ENCODE assay signal across 18 cellular contexts in genomic region chr20:24694727-24695528, GRCh38.
DNase-seq lines count a peak whose midpoint lies in the region; ATAC-seq and TF ChIP-seq lines count a peak whose summit lies in the region.
"Had no signal": no experiment of that assay in that cellular context is flagged by ENCODE, and none has a peak within 500 bp of the region (broad histone marks: within the 10 kb centered on the region; RNA-seq: fewer than 3 reads in every experiment).

No MANE protein-coding gene starts in this region.

- no peaks in the 10 kb centered on the region for H3K9me2 ChIP-seq in GM23248 (ENCODE audit: insufficient read depth)

- H3K9ac ChIP-seq in GM23248, result no peak overlapping the region
- H3K9ac ChIP-seq: KMS-11 had no signal

- H4K20me1 ChIP-seq in GM23248 (ENCODE audit: insufficient read depth), result no peaks in the 10 kb centered on the region

- H3K27me3 ChIP-seq in GM23248 (replicated peaks; ENCODE audit: insufficient read depth) (peaks cover 13% of the 10 kb centered on the region), adrenal gland (no peaks in the 10 kb centered on the region), right lobe of liver (no peaks in the 10 kb centered on the region), testis (no peaks in the 10 kb centered on the region)
- H3K27me3 ChIP-seq: SJCRH30 had no signal

- intact Hi-C loops in adrenal gland (cut with DNase I), result no loop called here
- intact Hi-C loops in right lobe of liver (cut with DNase I), result no loop called here
- intact Hi-C loops in testis (cut with DNase I; ENCODE audit: low total_unique reads), result no loop called here

- H3K4me1 ChIP-seq in GM23248 (ENCODE audit: insufficient read depth), result 0 out of 2 replicates have a peak, but pooled peaks cover 9% of the 10 kb centered on the region
- peaks cover 0 to 5% of the 10 kb centered on the region in 2 donors for H3K4me1 ChIP-seq in adrenal gland (replicated peaks in 1 of 2)
- no peaks in the 10 kb centered on the region for H3K4me1 ChIP-seq in right lobe of liver
- H3K4me1 ChIP-seq in testis, result peaks cover 14% of the 10 kb centered on the region
- H3K4me1 ChIP-seq: lower lobe of right lung, SJCRH30 had no signal

- TF ChIP-seq POLR2A in adrenal gland (IDR thresholded peaks at IDR 0.05), result no peak
- no peak for TF ChIP-seq POLR2A in right lobe of liver (IDR thresholded peaks at IDR 0.05)
- TF ChIP-seq POLR2A in testis (IDR thresholded peaks at IDR 0.05), result no peak

- H3K36me3 ChIP-seq in GM23248 (ENCODE audit: low read depth) (no peaks in the 10 kb centered on the region), adrenal gland (replicated peaks in 1 of 2) (no peaks in the 10 kb centered on the region), right lobe of liver (no peaks in the 10 kb centered on the region), testis (ENCODE audit: low read depth, missing control alignments) (no peaks in the 10 kb centered on the region)
- H3K36me3 ChIP-seq: esophagus squamous epithelium, lower lobe of right lung, SJCRH30 had no signal

- in situ Hi-C loops in GM23248 (cut with MboI), result no loop called here

- no peak overlapping the region for H3K27ac ChIP-seq in GM23248
- peak overlapping the region in 1 of 5 donors; percentile 67 for H3K27ac ChIP-seq in adrenal gland
- no peak overlapping the region for H3K27ac ChIP-seq in right lobe of liver
- H3K27ac ChIP-seq in testis, result no peak overlapping the region
- H3K27ac ChIP-seq: esophagus squamous epithelium, KMS-11, lower lobe of right lung, SJCRH30 had no signal

- no peaks in the 10 kb centered on the region for H3K79me2 ChIP-seq in GM23248 (ENCODE audit: insufficient read depth)

- no peak for TF ChIP-seq CTCF in adrenal gland (IDR thresholded peaks at IDR 0.05)
- no peak for TF ChIP-seq CTCF in right lobe of liver (IDR thresholded peaks at IDR 0.05)
- no peak for TF ChIP-seq CTCF in testis (IDR thresholded peaks at IDR 0.05)

- H3K4me3 ChIP-seq in GM23248, result no peak overlapping the region
- no peak overlapping the region for H3K4me3 ChIP-seq in adrenal gland
- H3K4me3 ChIP-seq in right lobe of liver, result no peak overlapping the region
- H3K4me3 ChIP-seq in testis, result no peak overlapping the region
- H3K4me3 ChIP-seq: esophagus squamous epithelium, GM12878, lower lobe of right lung, SJCRH30 had no signal

- H2AFZ ChIP-seq in GM23248, result peak overlapping the region; percentile 78

- peak overlapping the region; percentile 48 for H3K4me2 ChIP-seq in GM23248 (ENCODE audit: unreplicated experiment)
- H3K4me2 ChIP-seq: KMS-11 had no signal

- DNase-seq in GM23248 (peak; percentile 27), adrenal gland (peak in 6 of 7 donors; percentile 20 to 67 (median 48)), right lobe of liver (peak in 1 of 3 donors; percentile 45), testis (peak; percentile 36), DMS79 treated with DMSO at 0.1 percent for 48 hours (lab: John Stamatoyannopoulos, UW) (no peak), HUDEP-2 (lab: John Stamatoyannopoulos, UW; ENCODE audit: unreplicated experiment in 76 of 76) (no peak)
- DNase-seq: activated CD4-positive, alpha-beta T cell treated with anti-CD3 and anti-CD28 coated beads, Interleukin-2, amount 50 U/mL, for 4 hours; activated gamma-delta T cell; dermis blood vessel endothelial cell; esophagus squamous epithelium; hippocampal formation; lower lobe of right lung; NCI-H1417; SJCRH30; stimulated activated CD4-positive, alpha-beta T cell treated with anti-CD3 and anti-CD28 coated beads, Interleukin-4, amount 100 ng/mL, for 4 hours had no signal

- 0 out of 2 replicates have a peak, but pooled peaks cover 8% of the 10 kb centered on the region for H3F3A ChIP-seq in GM23248 (ENCODE audit: insufficient read depth)

- H3K9me3 ChIP-seq in GM23248 (ENCODE audit: low read depth) (no peaks in the 10 kb centered on the region), adrenal gland (replicated peaks in 1 of 3) (no peaks in the 10 kb centered on the region), right lobe of liver (no peaks in the 10 kb centered on the region), testis (no peaks in the 10 kb centered on the region)
- H3K9me3 ChIP-seq: esophagus squamous epithelium, lower lobe of right lung, SJCRH30 had no signal

- WGBS in GM23248 (ENCODE audit: low coverage in 1 of 2, low lambda C conversion rate in 2 of 2, missing lambda C conversion rate in 2 of 2), 2 experiments, result 12 to 15% methylated on average over 14 of the region's 14 CpGs
- WGBS in adrenal gland, 4 donors, result 27 to 39% (median 36%) methylated on average over 14 of the region's 14 CpGs
- 39% methylated on average over 11 of the region's 14 CpGs for WGBS in right lobe of liver (ENCODE audit: insufficient coverage, low coverage, low lambda C conversion rate, missing lambda C conversion rate)
- 39 to 57% methylated on average over 13 to 14 of the region's 14 CpGs for WGBS in testis, 2 donors

- peak; percentile 58 to 79 (median 66) for ATAC-seq in right lobe of liver
- ATAC-seq in HG02870 (IDR thresholded peaks at IDR 0.05; ENCODE audit: unreplicated experiment), result no peak
- ATAC-seq: GM12878 had no signal

Comparison
In these comparisons a context has a peak if more than half of its experiments do, and no peak if none do; other contexts are left out.
1. DNase-seq: peak in GM23248 (single experiment), adrenal gland (6 of 7) and testis (single experiment); none in DMS79 treated with DMSO at 0.1 percent for 48 hours (single experiment) and HUDEP-2 (0 of 76).